ENCODE assay signal across 29 cellular contexts in genomic region chr1:178142806-178143205, GRCh38. TPM values are rescaled to one million over a fixed set of nuclear protein-coding genes. Genes with fewer than 3 reads are reported as not detected.
"Had no signal": no experiment of that assay in that cellular context is flagged by ENCODE, and none has a peak within 500 bp of the region (broad histone marks: within the 10 kb centered on the region; RNA-seq: fewer than 3 reads in every experiment).

No MANE protein-coding gene starts in this region.

- H3K4me3 ChIP-seq: body of pancreas, esophagus muscularis mucosa, gastroesophageal sphincter had no signal

- H3K36me3 ChIP-seq: esophagus muscularis mucosa, gastroesophageal sphincter had no signal

- DNase-seq: activated B cell treated with CpG ODN at 0.5 μM for 24 hours; activated CD4-positive, alpha-beta memory T cell treated with anti-CD3 and anti-CD28 coated beads, Interleukin-2, amount 10 ng/mL, durations not matched to agents 7 days and 5 days; activated CD4-positive, alpha-beta T cell treated with anti-CD3 and anti-CD28 coated beads, Interleukin-2, amount 10 ng/mL, durations not matched to agents 24 days and 14 days; activated CD8-positive, alpha-beta memory T cell treated with anti-CD3 and anti-CD28 coated beads, Interleukin-2, amount 50 U/mL, for 48 hours; activated effector memory CD4-positive, alpha-beta T cell treated with Interleukin-2 at 50 U/mL for 16 hours; activated gamma-delta T cell treated with Interleukin-2 at 50 U/mL for 16 hours; activated naive CD4-positive, alpha-beta T cell treated with anti-CD3 and anti-CD28 coated beads, Interleukin-2, amount 50 U/mL, for 16 hours; activated naive CD4-positive, alpha-beta T cell treated with Interleukin-2 at 50 U/mL for 16 hours; activated T-cell treated with anti-CD3 and anti-CD28 coated beads for 4 hours; activated T-cell treated with anti-CD3 and anti-CD28 coated beads, Interleukin-2, amount 50 U/mL, for 24 hours; amygdala; aorta; body of pancreas; caudate nucleus; cortex of kidney; dermis blood vessel endothelial cell; effector CD4-positive, alpha-beta T cell; effector memory CD8-positive, alpha-beta T cell; erythroblast; foreskin melanocyte; head of caudate nucleus; hippocampal formation; T-helper 2 cell had no signal

- H3K9me3 Mint-ChIP-seq: activated B cell treated with CpG ODN at 0.5 μM for 24 hours; activated CD4-positive, alpha-beta T cell treated with anti-CD3 and anti-CD28 coated beads, Interleukin-2, amount 10 ng/mL, durations not matched to agents 24 days and 14 days; activated T-cell treated with anti-CD3 and anti-CD28 coated beads, Interleukin-2, amount 50 U/mL, for 24 hours had no signal

- H3K4me1 Mint-ChIP-seq: activated B cell treated with CpG ODN at 0.5 μM for 24 hours; activated CD4-positive, alpha-beta memory T cell treated with anti-CD3 and anti-CD28 coated beads, Interleukin-2, amount 10 ng/mL, durations not matched to agents 7 days and 5 days; activated CD4-positive, alpha-beta T cell treated with anti-CD3 and anti-CD28 coated beads, Interleukin-2, amount 10 ng/mL, durations not matched to agents 24 days and 14 days; activated T-helper 17 cell treated with anti-CD3 and anti-CD28 coated beads, Interleukin-2, amount 50 U/mL, for 72 hours had no signal

- ATAC-seq: activated CD4-positive, CD25-positive, alpha-beta regulatory T cell treated with anti-CD3 and anti-CD28 coated beads, Interleukin-2, amount 50 U/mL, for 24 hours; activated T-helper 17 cell treated with anti-CD3 and anti-CD28 coated beads, Interleukin-2, amount 50 U/mL, for 72 hours; body of pancreas; effector memory CD8-positive, alpha-beta T cell; gastroesophageal sphincter had no signal

- H3K27ac Mint-ChIP-seq: activated B cell treated with CpG ODN at 0.5 μM for 24 hours; activated CD4-positive, alpha-beta memory T cell treated with anti-CD3 and anti-CD28 coated beads, Interleukin-2, amount 10 ng/mL, durations not matched to agents 7 days and 5 days; activated CD4-positive, alpha-beta T cell treated with anti-CD3 and anti-CD28 coated beads, Interleukin-2, amount 10 ng/mL, durations not matched to agents 24 days and 14 days; activated naive CD8-positive, alpha-beta T cell; activated T-cell treated with anti-CD3 and anti-CD28 coated beads, Interleukin-2, amount 50 U/mL, for 24 hours; activated T-helper 17 cell treated with anti-CD3 and anti-CD28 coated beads, Interleukin-2, amount 50 U/mL, for 72 hours; effector memory CD8-positive, alpha-beta T cell had no signal

- H3K9me3 ChIP-seq: body of pancreas, esophagus muscularis mucosa, gastroesophageal sphincter had no signal

- H3K27ac ChIP-seq: body of pancreas, esophagus muscularis mucosa, gastroesophageal sphincter had no signal

- H3K36me3 Mint-ChIP-seq: activated naive CD8-positive, alpha-beta T cell had no signal

- H3K4me1 ChIP-seq: body of pancreas, gastroesophageal sphincter had no signal

- H3K27me3 ChIP-seq: body of pancreas, esophagus muscularis mucosa, gastroesophageal sphincter had no signal

- H3K4me3 Mint-ChIP-seq: activated B cell treated with CpG ODN at 0.5 μM for 24 hours; activated CD4-positive, alpha-beta memory T cell treated with anti-CD3 and anti-CD28 coated beads, Interleukin-2, amount 10 ng/mL, durations not matched to agents 7 days and 5 days; activated CD4-positive, alpha-beta T cell treated with anti-CD3 and anti-CD28 coated beads, Interleukin-2, amount 10 ng/mL, durations not matched to agents 24 days and 14 days; activated naive CD8-positive, alpha-beta T cell; activated T-cell treated with anti-CD3 and anti-CD28 coated beads, Interleukin-2, amount 50 U/mL, for 24 hours; activated T-helper 17 cell treated with anti-CD3 and anti-CD28 coated beads, Interleukin-2, amount 50 U/mL, for 72 hours; effector memory CD8-positive, alpha-beta T cell had no signal

- H3K27me3 Mint-ChIP-seq: activated CD4-positive, alpha-beta memory T cell treated with anti-CD3 and anti-CD28 coated beads, Interleukin-2, amount 10 ng/mL, durations not matched to agents 7 days and 5 days; activated CD4-positive, alpha-beta T cell treated with anti-CD3 and anti-CD28 coated beads, Interleukin-2, amount 10 ng/mL, durations not matched to agents 24 days and 14 days; activated naive CD8-positive, alpha-beta T cell; activated T-cell treated with anti-CD3 and anti-CD28 coated beads, Interleukin-2, amount 50 U/mL, for 24 hours; activated T-helper 17 cell treated with anti-CD3 and anti-CD28 coated beads, Interleukin-2, amount 50 U/mL, for 72 hours; effector memory CD8-positive, alpha-beta T cell had no signal

RNA-seq across cellular contexts. Expression of gene RASAL2, which starts 48.9 kb away (rescaled TPM):
- total RNA-seq: activated CD4-positive, alpha-beta memory T cell treated with anti-CD3 and anti-CD28 coated beads, Interleukin-2, amount 10 ng/mL, durations not matched to agents 7 days and 5 days; activated CD4-positive, alpha-beta T cell treated with anti-CD3 and anti-CD28 coated beads, Interleukin-2, amount 10 ng/mL, durations not matched to agents 24 days and 14 days; T-helper 1 cell treated with Interleukin-12 subunit alpha and Interleukin-12 subunit beta and Interleukin-4 antibody, amounts not matched to agents 30 ng/mL and 1 ng/mL, for 36 hours had no signal
